In the genomic region with DNA sequence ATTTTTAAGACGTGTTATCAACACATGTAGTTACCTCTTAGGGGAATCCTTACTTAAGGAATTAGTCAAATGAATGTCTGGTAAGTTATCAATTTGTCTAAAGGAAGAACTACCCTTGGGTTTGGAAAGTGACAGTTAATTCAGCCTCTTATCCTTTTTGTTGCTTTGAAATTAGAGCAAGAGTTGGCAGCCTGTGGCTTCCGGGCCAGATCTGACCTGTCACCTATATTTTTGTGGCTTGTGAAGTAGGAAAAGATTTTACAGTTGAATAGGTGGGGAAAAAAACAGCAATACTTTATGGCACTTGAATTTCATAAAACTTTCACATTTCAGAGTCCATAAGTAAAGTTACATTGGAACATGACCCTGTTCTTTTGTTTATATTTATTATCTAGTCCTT, we compare ENCODE assay signal across 2 cellular contexts.
A peak's percentile ranks its signal among the peaks of the same experiment; 100 is the strongest.
TF ChIP-seq lines count a peak whose summit lies in the region.

No MANE protein-coding gene starts in this region.

TF ChIP-seq in HepG2, 621 proteins besides CTCF, POLR2A, EP300 and RAD21:
- TF ChIP-seq, protein P1, sequence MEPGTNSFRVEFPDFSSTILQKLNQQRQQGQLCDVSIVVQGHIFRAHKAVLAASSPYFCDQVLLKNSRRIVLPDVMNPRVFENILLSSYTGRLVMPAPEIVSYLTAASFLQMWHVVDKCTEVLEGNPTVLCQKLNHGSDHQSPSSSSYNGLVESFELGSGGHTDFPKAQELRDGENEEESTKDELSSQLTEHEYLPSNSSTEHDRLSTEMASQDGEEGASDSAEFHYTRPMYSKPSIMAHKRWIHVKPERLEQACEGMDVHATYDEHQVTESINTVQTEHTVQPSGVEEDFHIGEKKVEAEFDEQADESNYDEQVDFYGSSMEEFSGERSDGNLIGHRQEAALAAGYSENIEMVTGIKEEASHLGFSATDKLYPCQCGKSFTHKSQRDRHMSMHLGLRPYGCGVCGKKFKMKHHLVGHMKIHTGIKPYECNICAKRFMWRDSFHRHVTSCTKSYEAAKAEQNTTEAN (CRISPR knock-in tag; conservative IDR thresholded peaks at IDR 0.05) = no peak
- TF ChIP-seq AGO2 (optimal IDR thresholded peaks at IDR 0.05; ENCODE audit: low read depth, low read length) = peak; percentile 40
- TF ChIP-seq RBFOX2 (IDR thresholded peaks at IDR 0.05; ENCODE audit: low read depth, low read length) = 0 out of 2 replicates have a peak, but pooled peaks have one; percentile 23
- no peak for TF ChIP-seq PAF1 (CRISPR knock-in tag; IDR thresholded peaks at IDR 0.05)

TF ChIP-seq in SK-N-SH, 30 proteins besides CTCF, POLR2A, EP300 and RAD21:
- TF ChIP-seq FOXJ3 (CRISPR knock-in tag; IDR thresholded peaks at IDR 0.05) = no peak
- no peak for TF ChIP-seq RFX5 (IDR thresholded peaks at IDR 0.05; ENCODE audit: low read length)
- TF ChIP-seq, protein P2, sequence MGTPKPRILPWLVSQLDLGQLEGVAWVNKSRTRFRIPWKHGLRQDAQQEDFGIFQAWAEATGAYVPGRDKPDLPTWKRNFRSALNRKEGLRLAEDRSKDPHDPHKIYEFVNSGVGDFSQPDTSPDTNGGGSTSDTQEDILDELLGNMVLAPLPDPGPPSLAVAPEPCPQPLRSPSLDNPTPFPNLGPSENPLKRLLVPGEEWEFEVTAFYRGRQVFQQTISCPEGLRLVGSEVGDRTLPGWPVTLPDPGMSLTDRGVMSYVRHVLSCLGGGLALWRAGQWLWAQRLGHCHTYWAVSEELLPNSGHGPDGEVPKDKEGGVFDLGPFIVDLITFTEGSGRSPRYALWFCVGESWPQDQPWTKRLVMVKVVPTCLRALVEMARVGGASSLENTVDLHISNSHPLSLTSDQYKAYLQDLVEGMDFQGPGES (IDR thresholded peaks at IDR 0.05; ENCODE audit: low read depth, low read length) = no peak
- no peak for TF ChIP-seq TAF1 (IDR thresholded peaks at IDR 0.05; ENCODE audit: borderline replicate concordance, low read depth, low read length)
